ENCODE assay signal across 17 cellular contexts in genomic region chr5:22998775-22999174, GRCh38.
"Had no signal": no experiment of that assay in that cellular context is flagged by ENCODE, and none has a peak within 500 bp of the region (broad histone marks: within the 10 kb centered on the region; RNA-seq: fewer than 3 reads in every experiment).

No MANE protein-coding gene starts in this region.

- H3K4me3 Mint-ChIP-seq: natural killer cell; neural crest cell; stimulated activated naive B cell treated with anti-CD40 and anti-IgM and Interleukin-4, amounts not matched to agents 10 μg/mL and 1 μg/mL and 100 μg/mL, for 72 hours; stimulated activated naive CD8-positive, alpha-beta T cell treated with anti-CD3 and anti-CD28 coated beads, Interleukin-15, amount 100 ng/mL, for 72 hours had no signal

- H3K27ac Mint-ChIP-seq: natural killer cell; stimulated activated naive B cell treated with anti-CD40 and anti-IgM and Interleukin-4, amounts not matched to agents 10 μg/mL and 1 μg/mL and 100 μg/mL, for 72 hours; stimulated activated naive CD8-positive, alpha-beta T cell treated with anti-CD3 and anti-CD28 coated beads, Interleukin-15, amount 100 ng/mL, for 72 hours had no signal

- H3K4me1 Mint-ChIP-seq: natural killer cell; neural crest cell; stimulated activated naive B cell treated with anti-CD40 and anti-IgM and Interleukin-4, amounts not matched to agents 10 μg/mL and 1 μg/mL and 100 μg/mL, for 72 hours; stimulated activated naive CD8-positive, alpha-beta T cell treated with anti-CD3 and anti-CD28 coated beads, Interleukin-15, amount 100 ng/mL, for 72 hours had no signal

- H3K27me3 Mint-ChIP-seq: stimulated activated naive B cell treated with anti-CD40 and anti-IgM and Interleukin-4, amounts not matched to agents 10 μg/mL and 1 μg/mL and 100 μg/mL, for 72 hours; stimulated activated naive CD8-positive, alpha-beta T cell treated with anti-CD3 and anti-CD28 coated beads, Interleukin-15, amount 100 ng/mL, for 72 hours had no signal

- ATAC-seq: foreskin keratinocyte; left lobe of liver; natural killer cell; sciatic nerve; stimulated activated naive B cell treated with anti-CD40 and anti-IgM and Interleukin-4, amounts not matched to agents 10 μg/mL and 1 μg/mL and 100 μg/mL, for 72 hours; stimulated activated naive CD8-positive, alpha-beta T cell treated with anti-CD3 and anti-CD28 coated beads, Interleukin-15, amount 100 ng/mL, for 72 hours; upper lobe of right lung had no signal

- H3K36me3 Mint-ChIP-seq: stimulated activated naive B cell treated with anti-CD40 and anti-IgM and Interleukin-4, amounts not matched to agents 10 μg/mL and 1 μg/mL and 100 μg/mL, for 72 hours had no signal

- DNase-seq: dermis blood vessel endothelial cell; foreskin keratinocyte; head of caudate nucleus; hippocampal formation; islet precursor cell; mammary epithelial cell; natural killer cell; posterior cingulate gyrus; stimulated activated CD4-positive, alpha-beta T cell treated with anti-CD3 and anti-CD28 coated beads, Interleukin-2, amount 100 ng/mL, for 24 hours; stimulated activated CD4-positive, alpha-beta T cell treated with anti-CD3 and anti-CD28 coated beads, Interleukin-4, amount 100 ng/mL, for 4 hours; stimulated activated naive B cell treated with anti-CD40 and anti-IgM and Interleukin-4, amounts not matched to agents 10 μg/mL and 1 μg/mL and 100 μg/mL, for 72 hours; stimulated activated naive CD8-positive, alpha-beta T cell treated with anti-CD3 and anti-CD28 coated beads, Interleukin-15, amount 100 ng/mL, for 72 hours; testis; upper lobe of right lung had no signal

- H3K9me3 Mint-ChIP-seq: neural crest cell; stimulated activated naive B cell treated with anti-CD40 and anti-IgM and Interleukin-4, amounts not matched to agents 10 μg/mL and 1 μg/mL and 100 μg/mL, for 72 hours had no signal
